In genomic region chr1:23559136-23559984, GRCh38 we compare ENCODE assay signal across 8 cellular contexts. TPM values are rescaled to one million over a fixed set of nuclear protein-coding genes. Genes with fewer than 3 reads are reported as not detected.
DNase-seq lines count a peak whose midpoint lies in the region; ATAC-seq and TF ChIP-seq lines count a peak whose summit lies in the region.

TSS of gene ID3 (minus strand) at chr1:23559501. CDS start at chr1:23559426, 75 bp downstream.

- TF ChIP-seq RAD21 in HCT116 (IDR thresholded peaks at IDR 0.05; ENCODE audit: low read depth) = no peak

- ATAC-seq in HCT116 (peak; percentile 58), omental fat pad (ENCODE audit: low FRiP score) (peak; percentile 68)

- intact Hi-C loops in HCT116 (cut with micrococcal nuclease) = no loop called here

- H2AFZ ChIP-seq in HCT116 (ENCODE audit: low read depth, low read length, poor library complexity, severe bottlenecking) = no peak within 1 kb of the TSS

- CTCF ChIA-PET in HCT116 (lab: Charles Lee) = interaction anchor here (0.8 to 5.3 kb wide), 6 partner anchors 19 to 357 kb away, joined by 3 to 34 read pairs (median 4); no protein-coding TSS in a partner anchor
- CTCF ChIA-PET in activated naive CD4-positive, alpha-beta T cell treated with anti-CD3 and anti-CD28 coated beads, Interleukin-2, amount 10 ng/mL, durations not matched to agents 7 days and 5 days (lab: Charles Lee) = interaction anchor here (0.8 to 22.3 kb wide), 6 partner anchors 14 to 75 kb away, joined by 3 to 715 read pairs (median 4); no protein-coding TSS in a partner anchor

- TSS peak; percentile 86 for BruUV-seq in HCT116 (replicated peaks; lab: Mats Ljungman, UMichigan)

- no peaks in the 10 kb centered on the region; the same call in 1 of the 2 replicates for H4K20me1 ChIP-seq in HCT116 (ENCODE audit: insufficient read depth)

- H3K27me3 Mint-ChIP-seq in activated naive CD4-positive, alpha-beta T cell treated with anti-CD3 and anti-CD28 coated beads, Interleukin-2, amount 10 ng/mL, durations not matched to agents 7 days and 5 days = peaks cover 50% of the 10 kb centered on the region

- H3K9me3 Mint-ChIP-seq in activated naive CD4-positive, alpha-beta T cell treated with anti-CD3 and anti-CD28 coated beads, Interleukin-2, amount 10 ng/mL, durations not matched to agents 7 days and 5 days = no peaks in the 10 kb centered on the region

- H3K27ac ChIP-seq in HCT116 (ENCODE audit: low read depth, low read length) (peak within 1 kb of the TSS; percentile 89), temporal lobe (ENCODE audit: low read depth, low read length) (peak within 1 kb of the TSS; percentile 88)

- H3K4me3 ChIP-seq in HCT116 (replicated peaks in 1 of 2; ENCODE audit: low read depth in 1 of 2, low read length in 2 of 2) = peak within 1 kb of the TSS; percentile 79 to 95

- H3K79me2 ChIP-seq in HCT116 (ENCODE audit: insufficient read depth, low read length) = peaks cover 22% of the 10 kb centered on the region

- POLR2A ChIA-PET in HCT116 (lab: Charles Lee) = interaction anchor here (0.6 to 2.8 kb wide), 12 partner anchors 10 to 1597 kb away, joined by 3 to 15 read pairs (median 4); partner anchors contain the start of gene RPL11

- H3K27ac Mint-ChIP-seq in activated naive CD4-positive, alpha-beta T cell treated with anti-CD3 and anti-CD28 coated beads, Interleukin-2, amount 10 ng/mL, durations not matched to agents 7 days and 5 days = peak within 1 kb of the TSS; percentile 88

- H3K36me3 ChIP-seq in HCT116 (ENCODE audit: control insufficient read depth in 1 of 2, insufficient read depth in 2 of 2, low read length in 2 of 2) = peaks cover 0 to 2% of the 10 kb centered on the region in 2 experiments; a peak in 1 of 4 replicates

- peaks cover 69 to 90% of the 10 kb centered on the region in 2 experiments for H3K4me1 ChIP-seq in HCT116 (ENCODE audit: control insufficient read depth in 1 of 2, insufficient read depth in 2 of 2, low read length in 2 of 2)

- TF ChIP-seq CTCF in HCT116 (IDR thresholded peaks at IDR 0.05 in 2 of 3, conservative IDR thresholded peaks at IDR 0.05 in 1 of 3; ENCODE audit: borderline replicate concordance in 1 of 3, insufficient read depth in 1 of 3, low read depth in 2 of 3, low read length in 2 of 3) (no peak), omental fat pad (IDR thresholded peaks at IDR 0.05) (no peak)

- RAD21 ChIA-PET in HCT116 (lab: Charles Lee; ENCODE audit: low non-redundant PET in 1 of 2, low total read pairs in 2 of 2, uncharacterized antibody in 2 of 2, unreplicated experiment in 2 of 2) = no interaction called here

- H3K27me3 ChIP-seq in HCT116 (ENCODE audit: insufficient read depth, low read length) = no peaks in the 10 kb centered on the region

- peak; percentile 94 for DNase-seq in GM03348 (ENCODE audit: low spot score)
- DNase-seq in HCT116 (ENCODE audit: low read depth, low spot score) = peak; percentile 86
- DNase-seq in MV-4-11 (lab: John Stamatoyannopoulos, UW) = peak; percentile 94
- DNase-seq in SK-N-DZ (ENCODE audit: low spot score) = peak; percentile 90
- DNase-seq in activated naive CD4-positive, alpha-beta T cell treated with anti-CD3 and anti-CD28 coated beads, Interleukin-2, amount 10 ng/mL, durations not matched to agents 7 days and 5 days = peak; percentile 96
- peak; percentile 89 for DNase-seq in germinal center (ENCODE audit: low spot score)
- peak; percentile 91 for DNase-seq in omental fat pad (ENCODE audit: low spot score)

- peaks cover 71% of the 10 kb centered on the region for H3K4me1 Mint-ChIP-seq in activated naive CD4-positive, alpha-beta T cell treated with anti-CD3 and anti-CD28 coated beads, Interleukin-2, amount 10 ng/mL, durations not matched to agents 7 days and 5 days

- no peaks in the 10 kb centered on the region for H3K9me3 ChIP-seq in HCT116 (ENCODE audit: control insufficient read depth in 1 of 2, insufficient read depth in 1 of 2, low read depth in 1 of 2, low read length in 2 of 2)

- no peaks in the 10 kb centered on the region for H3K9me2 ChIP-seq in HCT116 (ENCODE audit: insufficient read depth)

- peaks cover 12% of the 10 kb centered on the region for H3K36me3 Mint-ChIP-seq in activated naive CD4-positive, alpha-beta T cell treated with anti-CD3 and anti-CD28 coated beads, Interleukin-2, amount 10 ng/mL, durations not matched to agents 7 days and 5 days

- peak within 1 kb of the TSS; percentile 85 for H3K4me2 ChIP-seq in HCT116 (ENCODE audit: low read length)

- H3K4me3 Mint-ChIP-seq in activated naive CD4-positive, alpha-beta T cell treated with anti-CD3 and anti-CD28 coated beads, Interleukin-2, amount 10 ng/mL, durations not matched to agents 7 days and 5 days = peak within 1 kb of the TSS; percentile 90

- H3K9ac ChIP-seq in HCT116 (ENCODE audit: low read length) = peak within 1 kb of the TSS; percentile 94

- peak; percentile 99 for TF ChIP-seq POLR2A in HCT116 (IDR thresholded peaks at IDR 0.05; ENCODE audit: borderline replicate concordance, extremely low read depth, insufficient read depth, insufficient read length)

TF ChIP-seq in HCT116, 20 proteins besides CTCF, POLR2A, EP300 and RAD21:
- TF ChIP-seq EZH2phosphoT487 (IDR thresholded peaks at IDR 0.05; ENCODE audit: borderline replicate concordance) = no peak
- peak; percentile 73 for TF ChIP-seq YY1 (IDR thresholded peaks at IDR 0.05; ENCODE audit: extremely low read depth, insufficient replicate concordance, low read depth, low read length)
- no peak for TF ChIP-seq EGR1 (IDR thresholded peaks at IDR 0.05; ENCODE audit: low read depth)
- peak; percentile 99 for TF ChIP-seq POLR2AphosphoS5 (IDR thresholded peaks at IDR 0.05; ENCODE audit: low read depth, low read length)

RNA-seq across cellular contexts. Expression of gene ID3, which starts in this region (rescaled TPM):
- 183 TPM for total RNA-seq in HCT116 (2021; ENCODE audit: unreplicated experiment)
- polyA plus RNA-seq in HCT116 (2012) = 116 and 167 TPM in 2 replicates
- 79.5 and 102 TPM in 2 replicates for polyA plus RNA-seq in SK-N-DZ (2014; cell fraction: cytosol; rRNA removed)
- 83.1 and 85.5 TPM in 2 replicates for polyA plus RNA-seq in SK-N-DZ (2014; cell fraction: nucleus; rRNA removed)
- total RNA-seq in omental fat pad = 100 to 1,000 TPM; 134 to 322 (median 179) TPM
- 13.8 TPM for total RNA-seq in temporal lobe

Comparison
In these comparisons a context has a peak if more than half of its experiments do, and no peak if none do; other contexts are left out.
1. Peak in every context shown above with its lines: DNase-seq, ATAC-seq, H3K4me3 ChIP-seq and H3K27ac ChIP-seq.